In the genomic region with DNA sequence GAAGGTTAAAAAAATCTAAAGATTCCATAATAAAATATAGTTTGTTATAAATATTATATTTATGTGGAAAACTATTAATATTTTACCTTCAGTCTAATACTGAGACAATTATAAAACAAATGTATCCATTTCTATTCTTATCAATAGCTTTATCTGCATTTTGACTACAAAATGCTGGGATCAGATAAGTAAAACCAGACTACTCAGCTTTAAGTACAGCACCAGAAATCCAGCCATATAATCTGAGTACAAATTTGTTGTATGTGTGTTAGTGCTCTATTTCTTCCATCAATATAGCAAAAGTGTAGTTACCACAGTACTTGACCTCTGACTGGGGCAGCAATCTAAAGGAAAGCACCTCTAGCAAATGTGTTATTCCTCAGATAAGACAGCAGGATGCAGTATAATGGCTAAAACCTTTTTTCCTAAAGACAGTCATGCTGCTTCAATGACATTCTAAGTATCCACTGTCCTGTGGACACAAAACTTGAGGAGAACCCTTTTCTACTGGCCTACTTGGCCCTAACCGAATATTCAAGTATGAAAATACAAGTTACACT, we compare ENCODE assay signal across 12 cellular contexts.
DNase-seq lines count a peak whose midpoint lies in the region; ATAC-seq, FAIRE-seq and TF ChIP-seq lines count a peak whose summit lies in the region.
"Had no signal": no experiment of that assay in that cellular context is flagged by ENCODE, and none has a peak within 500 bp of the region (broad histone marks: within the 10 kb centered on the region; RNA-seq: fewer than 3 reads in every experiment).

No MANE protein-coding gene starts in this region.

- 85% methylated on average over 1 of the region's 1 CpG; no CpG with 5 or more reads in 1 of the 2 experiments for WGBS in H1 (ENCODE audit: extremely low coverage in 1 of 2, insufficient coverage in 1 of 2, insufficient read length in 1 of 2, insufficient replicate concordance in 2 of 2, low coverage in 1 of 2, low lambda C conversion rate in 2 of 2, missing lambda C conversion rate in 1 of 2), 2 experiments

- peak overlapping the region; percentile 40 for H3K27ac ChIP-seq in cardiac muscle cell
- H3K27ac ChIP-seq in PC-9, result peak overlapping the region; percentile 3
- H3K27ac ChIP-seq in H1 (ENCODE audit: low read depth, low read length), result no peak overlapping the region
- H3K27ac ChIP-seq: BLaER1, esophagus muscularis mucosa, right atrium auricular region had no signal

- H3K27me3 ChIP-seq in cardiac muscle cell, result no peaks in the 10 kb centered on the region
- H3K27me3 ChIP-seq in PC-9 (ENCODE audit: insufficient read depth, low read depth), result no peaks in the 10 kb centered on the region
- H3K27me3 ChIP-seq in H1 (replicated peaks in 1 of 4; ENCODE audit: control insufficient read depth in 3 of 4, extremely low read depth in 1 of 4, insufficient read depth in 3 of 4, low read length in 3 of 4), result no peaks in the 10 kb centered on the region
- H3K27me3 ChIP-seq: BLaER1, esophagus muscularis mucosa, right atrium auricular region had no signal

- H2BK12ac ChIP-seq in H1 (ENCODE audit: low read depth, low read length), result no peak overlapping the region

- no peak overlapping the region for H3K56ac ChIP-seq in H1 (replicated peaks; ENCODE audit: insufficient read length, low read depth, low read length)

- no peaks in the 10 kb centered on the region for H3K79me1 ChIP-seq in H1 (ENCODE audit: low read depth, low read length)

- H2AFZ ChIP-seq in PC-9 (no peak overlapping the region), H1 (ENCODE audit: low read length) (no peak overlapping the region)

- ATAC-seq in Right ventricle myocardium inferior (no peak), GM19397 (IDR thresholded peaks at IDR 0.05; ENCODE audit: unreplicated experiment) (no peak)

- DNase-seq in cardiac muscle cell (ENCODE audit: low read depth in 1 of 2, low spot score in 1 of 2) (peak in 1 of 2 donors; percentile 37), Right ventricle myocardium inferior (ENCODE audit: missing footprints) (no peak), PC-9 (no peak), H1 (ENCODE audit: low read depth in 1 of 2, low spot score in 2 of 2) (no peak), type B pancreatic cell (ENCODE audit: extremely low spot score, unreplicated experiment) (no peak), ecto neural progenitor cell (ENCODE audit: low spot score) (no peak), head of caudate nucleus (no peak)

- TF ChIP-seq CTCF in cardiac muscle cell (IDR thresholded peaks at IDR 0.05; ENCODE audit: low read depth, low read length) (peak; percentile 11), PC-9 (conservative IDR thresholded peaks at IDR 0.05) (no peak; the same call in 1 of the 2 replicates), H1 (IDR thresholded peaks at IDR 0.05; ENCODE audit: control extremely low read depth in 1 of 3, insufficient read depth in 1 of 3, low read depth in 1 of 3, low read length in 3 of 3) (peak in 2 of 3 experiments; percentile 21 to 41; a peak in 2 of 4 replicates), type B pancreatic cell (conservative IDR thresholded peaks at IDR 0.05) (peak; percentile 31)

- POLR2A ChIA-PET in PC-9 (lab: Charles Lee; ENCODE audit: unreplicated experiment), result interaction anchor here (0.7 kb wide), 1 partner anchor 34 kb away, joined by 12 read pairs; no protein-coding TSS in a partner anchor
- POLR2A ChIA-PET in H1 (lab: Charles Lee; ENCODE audit: partially characterized antibody), result interaction anchor here (1.4 kb wide), 1 partner anchor 68 kb away, joined by 4 read pairs; a partner anchor contains a TSS

- H3K4me1 Mint-ChIP-seq in type B pancreatic cell (ENCODE audit: unreplicated experiment), result peaks cover 10% of the 10 kb centered on the region

- H3K14ac ChIP-seq in H1 (ENCODE audit: insufficient read length), result no peak overlapping the region

- H3K4me2 ChIP-seq in PC-9 (no peak overlapping the region), H1 (ENCODE audit: insufficient read depth in 1 of 2, low read depth in 2 of 2, low read length in 2 of 2) (no peak overlapping the region)
- H3K4me2 ChIP-seq: BLaER1 had no signal

- H4K5ac ChIP-seq in H1 (ENCODE audit: insufficient read length, low read depth, low read length), result no peak overlapping the region

- BruUV-seq in PC-9 (replicated peaks; lab: Mats Ljungman, UMichigan), result no TSS peak

- peak; percentile 62 for FAIRE-seq in H1 (lab: Jason Lieb, UNC)
- FAIRE-seq: GM12891 had no signal

- no peaks in the 10 kb centered on the region for H3K27me3 Mint-ChIP-seq in type B pancreatic cell

- H3K4me3 ChIP-seq in cardiac muscle cell, result no peak overlapping the region
- no peak overlapping the region for H3K4me3 ChIP-seq in PC-9
- H3K4me3 ChIP-seq in H1 (ENCODE audit: extremely low read depth in 1 of 4, insufficient read depth in 2 of 4, low read depth in 3 of 4, low read length in 4 of 4), result no peak overlapping the region
- H3K4me3 ChIP-seq: BLaER1, esophagus muscularis mucosa, right atrium auricular region had no signal

- intact Hi-C loops in Right ventricle myocardium inferior (cut with DNase I) (no loop called here), PC-9 (cut with micrococcal nuclease; ENCODE audit: unreplicated experiment) (no loop called here), head of caudate nucleus (cut with DNase I) (no loop called here)

- H3K18ac ChIP-seq in H1 (ENCODE audit: extremely low read depth, low read length), result no peak overlapping the region

- no peak for TF ChIP-seq EP300 in H1 (IDR thresholded peaks at IDR 0.05; ENCODE audit: borderline replicate concordance in 1 of 2, low read depth in 2 of 2, low read length in 2 of 2)

- H3K36me3 ChIP-seq in cardiac muscle cell, result no peaks in the 10 kb centered on the region
- H3K36me3 ChIP-seq in PC-9 (ENCODE audit: low read depth), result peaks cover 21% of the 10 kb centered on the region
- peaks cover 0 to 4% (median 0%) of the 10 kb centered on the region in 4 experiments; a peak in 2 of 8 replicates for H3K36me3 ChIP-seq in H1 (ENCODE audit: control insufficient read depth in 2 of 4, insufficient read depth in 4 of 4, low read length in 3 of 4)
- H3K36me3 ChIP-seq: esophagus muscularis mucosa, right atrium auricular region had no signal

- H3K27ac Mint-ChIP-seq in type B pancreatic cell, result no peak overlapping the region

- H4K8ac ChIP-seq in H1 (ENCODE audit: extremely low read depth, insufficient read depth, low read length), result no peak overlapping the region

- H3K79me2 ChIP-seq in PC-9 (ENCODE audit: low read depth), result peaks cover 93% of the 10 kb centered on the region
- H3K79me2 ChIP-seq in H1 (ENCODE audit: control insufficient read depth in 1 of 2, insufficient read depth in 2 of 2, low read length in 2 of 2), result peaks cover 0 to 35% of the 10 kb centered on the region in 2 experiments; a peak in 2 of 4 replicates

- no peaks in the 10 kb centered on the region for H3K9me3 Mint-ChIP-seq in type B pancreatic cell

- H3K9me2 ChIP-seq in PC-9 (ENCODE audit: insufficient read depth), result no peaks in the 10 kb centered on the region

- H2BK15ac ChIP-seq in H1 (ENCODE audit: low read length), result no peak overlapping the region

- no peak overlapping the region for H2BK5ac ChIP-seq in H1 (ENCODE audit: low read depth, low read length)

- no peak overlapping the region for H4K91ac ChIP-seq in H1 (replicated peaks; ENCODE audit: insufficient read length, low read length)

- no peak overlapping the region for H2BK20ac ChIP-seq in H1 (ENCODE audit: low read length)

- H3F3A ChIP-seq in PC-9 (ENCODE audit: insufficient read depth, low read depth), result peaks cover 23% of the 10 kb centered on the region

- no peaks in the 10 kb centered on the region for H3K23me2 ChIP-seq in H1 (ENCODE audit: low read depth, low read length)

- no peak overlapping the region for H3K9ac ChIP-seq in H1 (replicated peaks in 1 of 4; ENCODE audit: extremely low read depth in 1 of 4, low read depth in 3 of 4, low read length in 3 of 4)
- H3K9ac ChIP-seq: BLaER1 had no signal

- H3K9me3 ChIP-seq in cardiac muscle cell (ENCODE audit: low read depth) (no peaks in the 10 kb centered on the region), PC-9 (ENCODE audit: insufficient read depth, low read depth) (peaks cover 8% of the 10 kb centered on the region), H1 (ENCODE audit: insufficient read depth in 2 of 2, low read depth in 1 of 2, low read length in 1 of 2) (peaks cover 0 to 8% of the 10 kb centered on the region in 2 experiments; a peak in 1 of 4 replicates)

- H3K36me3 Mint-ChIP-seq in type B pancreatic cell, result no peaks in the 10 kb centered on the region

- no peak overlapping the region for H3K4me3 Mint-ChIP-seq in type B pancreatic cell

- H3K4me1 ChIP-seq in cardiac muscle cell (ENCODE audit: low read depth) (peaks cover 20% of the 10 kb centered on the region), PC-9 (replicated peaks; ENCODE audit: insufficient read depth) (no peaks in the 10 kb centered on the region), H1 (replicated peaks in 1 of 4; ENCODE audit: control insufficient read depth in 3 of 4, insufficient read depth in 4 of 4, low read length in 3 of 4) (peaks cover 0 to 3% (median 3%) of the 10 kb centered on the region in 4 experiments; a peak in 4 of 7 replicates)
- H3K4me1 ChIP-seq: BLaER1, right atrium auricular region had no signal

- H2AK5ac ChIP-seq in H1 (ENCODE audit: low read depth, low read length), result no peak overlapping the region

- no peak overlapping the region for H2BK120ac ChIP-seq in H1 (replicated peaks; ENCODE audit: low read depth, low read length)

- TF ChIP-seq RAD21 in H1 (IDR thresholded peaks at IDR 0.05 in 1 of 2, conservative IDR thresholded peaks at IDR 0.05 in 1 of 2; ENCODE audit: low read depth in 2 of 2, low read length in 2 of 2), result peak; percentile 33 to 50

- no peak overlapping the region for H3K23ac ChIP-seq in H1 (ENCODE audit: insufficient read length)

- TF ChIP-seq POLR2A in H1 (IDR thresholded peaks at IDR 0.05; ENCODE audit: control extremely low read depth in 1 of 2, low read depth in 2 of 2, low read length in 2 of 2), result no peak

- H4K20me1 ChIP-seq in PC-9 (ENCODE audit: insufficient read depth), result peaks cover 4% of the 10 kb centered on the region; the same call in 1 of the 2 replicates
- peaks cover 0 to 2% of the 10 kb centered on the region in 2 experiments for H4K20me1 ChIP-seq in H1 (replicated peaks in 1 of 2; ENCODE audit: control insufficient read depth in 1 of 2, insufficient read depth in 2 of 2, low read length in 2 of 2)

- no peak overlapping the region for H3K4ac ChIP-seq in H1 (replicated peaks; ENCODE audit: insufficient read length, low read depth, low read length)

- CTCF ChIA-PET in PC-9 (lab: Charles Lee) (no interaction called here), H1 (lab: Charles Lee; ENCODE audit: partially characterized antibody) (interaction anchor here (0.6 to 1.8 kb wide), 10 partner anchors 12 to 1183 kb away, joined by 3 to 8 read pairs (median 4); a partner anchor contains a TSS)

TF ChIP-seq in H1, 55 proteins besides CTCF, POLR2A, EP300 and RAD21 (continues in another document):
- TF ChIP-seq SAP30 (IDR thresholded peaks at IDR 0.05; ENCODE audit: insufficient read depth, insufficient replicate concordance, low read length), result no peak
